Comparison of ENCODE assay signal across 31 cellular contexts in genomic region chr15:26449296-26449695, GRCh38.
DNase-seq lines count a peak whose midpoint lies in the region; ATAC-seq and TF ChIP-seq lines count a peak whose summit lies in the region.
"Had no signal": no experiment of that assay in that cellular context is flagged by ENCODE, and none has a peak within 500 bp of the region (broad histone marks: within the 10 kb centered on the region; RNA-seq: fewer than 3 reads in every experiment).

No MANE protein-coding gene starts in this region.

- WGBS in stomach, 5 donors = 49 to 61% (median 60%) methylated on average over 7 of the region's 7 CpGs

- H3K4me3 Mint-ChIP-seq in WTC11 (no peak overlapping the region), progenitor cell of endocrine pancreas (ENCODE audit: low read depth) (no peak overlapping the region), chondrocyte (ENCODE audit: unreplicated experiment) (no peak overlapping the region)
- H3K4me3 Mint-ChIP-seq: activated B cell treated with CpG ODN at 0.5 μM for 24 hours; activated naive CD4-positive, alpha-beta T cell treated with anti-CD3 and anti-CD28 coated beads for 36 hours; activated T-helper 1 cell treated with anti-CD3 and anti-CD28 coated beads, Interleukin-12 subunit alpha, Interleukin-12 subunit beta, Interleukin-2, Interleukin-4 antibody, amounts not matched to agents 30 ng/mL and 10 ng/mL and 1 ng/mL, durations not matched to agents 14 hours and 24 hours and 36 hours; effector memory CD8-positive, alpha-beta T cell; nephron had no signal

- CTCF ChIA-PET in WTC11 (lab: Charles Lee) (interaction anchor here (1.0 to 1.4 kb wide), 2 partner anchors 96 to 189 kb away, joined by 4 read pairs; no protein-coding TSS in a partner anchor), OCI-LY7 (lab: Charles Lee; ENCODE audit: unreplicated experiment) (no interaction called here)

- no TSS peak for BruUV-seq in OCI-LY7 (replicated peaks; lab: Mats Ljungman, UMichigan)

- H3K27ac Mint-ChIP-seq in WTC11 (peak overlapping the region; percentile 73; the same call in 1 of the 2 replicates), progenitor cell of endocrine pancreas (peak overlapping the region; percentile 67), chondrocyte (ENCODE audit: unreplicated experiment) (no peak overlapping the region)
- H3K27ac Mint-ChIP-seq: activated B cell treated with CpG ODN at 0.5 μM for 24 hours; activated naive CD4-positive, alpha-beta T cell treated with anti-CD3 and anti-CD28 coated beads for 36 hours; activated T-helper 1 cell treated with anti-CD3 and anti-CD28 coated beads, Interleukin-12 subunit alpha, Interleukin-12 subunit beta, Interleukin-2, Interleukin-4 antibody, amounts not matched to agents 30 ng/mL and 10 ng/mL and 1 ng/mL, durations not matched to agents 14 hours and 24 hours and 36 hours; effector memory CD8-positive, alpha-beta T cell; nephron had no signal

- H3K36me3 ChIP-seq in H7 (replicated peaks; ENCODE audit: control insufficient read depth, insufficient read depth, low read length) (no peaks in the 10 kb centered on the region), stomach (no peaks in the 10 kb centered on the region), OCI-LY7 (ENCODE audit: insufficient read depth, low read length) (no peaks in the 10 kb centered on the region)
- H3K36me3 ChIP-seq: esophagus muscularis mucosa, ovary, SJCRH30, upper lobe of left lung had no signal

- H3K27me3 ChIP-seq in H7 (ENCODE audit: control insufficient read depth, insufficient read depth, low read length) = no peaks in the 10 kb centered on the region
- H3K27me3 ChIP-seq in stomach = no peaks in the 10 kb centered on the region
- H3K27me3 ChIP-seq: esophagus muscularis mucosa, ovary, SJCRH30, upper lobe of left lung had no signal

- no peak for TF ChIP-seq POLR2A in stomach (IDR thresholded peaks at IDR 0.05)

- no peaks in the 10 kb centered on the region for H3K4me1 ChIP-seq in stomach
- no peaks in the 10 kb centered on the region for H3K4me1 ChIP-seq in OCI-LY7 (ENCODE audit: insufficient read depth, low read length, poor library complexity, severe bottlenecking)
- H3K4me1 ChIP-seq: esophagus muscularis mucosa, SJCRH30, upper lobe of left lung had no signal

- H3K9me3 Mint-ChIP-seq in WTC11 = peaks cover 9% of the 10 kb centered on the region
- no peaks in the 10 kb centered on the region for H3K9me3 Mint-ChIP-seq in progenitor cell of endocrine pancreas (ENCODE audit: low read depth)
- peaks cover 22% of the 10 kb centered on the region for H3K9me3 Mint-ChIP-seq in chondrocyte (ENCODE audit: low read depth)

- TF ChIP-seq CTCF in WTC11 (IDR thresholded peaks at IDR 0.05) (no peak), progenitor cell of endocrine pancreas (IDR thresholded peaks at IDR 0.05; ENCODE audit: unreplicated experiment) (no peak), stomach (IDR thresholded peaks at IDR 0.05) (no peak), chondrocyte (IDR thresholded peaks at IDR 0.05) (no peak), OCI-LY7 (conservative IDR thresholded peaks at IDR 0.05; ENCODE audit: low read length) (no peak)

- POLR2A ChIA-PET in WTC11 (lab: Charles Lee) = no interaction called here
- POLR2A ChIA-PET in OCI-LY7 (lab: Charles Lee) = interaction anchor here (2.2 kb wide), 1 partner anchor 10 kb away, joined by 6 read pairs; no protein-coding TSS in a partner anchor

- peak; percentile 93 for ATAC-seq in WTC11
- ATAC-seq: effector memory CD8-positive, alpha-beta T cell; mucosa of descending colon had no signal

- no peak overlapping the region for H3K27ac ChIP-seq in stomach
- no peak overlapping the region for H3K27ac ChIP-seq in OCI-LY7 (ENCODE audit: low read depth, low read length, poor library complexity, severe bottlenecking)
- H3K27ac ChIP-seq: coronary artery, esophagus muscularis mucosa, HL-60, ovary, SJCRH30, upper lobe of left lung had no signal

- H3K36me3 Mint-ChIP-seq in WTC11 (no peaks in the 10 kb centered on the region), progenitor cell of endocrine pancreas (ENCODE audit: insufficient read depth) (no peaks in the 10 kb centered on the region), chondrocyte (ENCODE audit: low read depth) (no peaks in the 10 kb centered on the region)

- peak; percentile 22 for DNase-seq in H7
- DNase-seq in WTC11 (ENCODE audit: low spot score) = no peak
- DNase-seq in iPS DF 4.7 (ENCODE audit: extremely low read depth, low spot score) = peak; percentile 30
- no peak for DNase-seq in progenitor cell of endocrine pancreas (ENCODE audit: low spot score, unreplicated experiment)
- no peak for DNase-seq in stomach
- DNase-seq in G401 (ENCODE audit: low spot score) = no peak
- no peak for DNase-seq in chondrocyte (ENCODE audit: low spot score)
- DNase-seq in OCI-LY7 (ENCODE audit: low spot score) = no peak
- DNase-seq: ACHN; activated B cell treated with CpG ODN at 0.5 μM for 24 hours; activated naive CD4-positive, alpha-beta T cell treated with anti-CD3 and anti-CD28 coated beads for 36 hours; amniotic stem cell; effector memory CD8-positive, alpha-beta T cell; GF-D8; IMR-90; mucosa of descending colon; NCI-H1048; NCI-H187; NCI-H2171 treated with DMSO at 0.1 percent for 48 hours; NCI-H526 treated with DMSO at 0.1 percent for 48 hours; ovary; retina; stimulated activated CD4-positive, alpha-beta T cell treated with anti-CD3 and anti-CD28 coated beads, Interleukin-2, amount 100 ng/mL, for 48 hours; T1000; upper lobe of left lung had no signal

- no peaks in the 10 kb centered on the region for H3K79me2 ChIP-seq in OCI-LY7 (ENCODE audit: insufficient read depth, low read depth, low read length)

- TF ChIP-seq EP300 in stomach (IDR thresholded peaks at IDR 0.05) = no peak

- no peak overlapping the region for H3K4me3 ChIP-seq in H7 (ENCODE audit: insufficient read depth, low read depth, low read length)
- no peak overlapping the region for H3K4me3 ChIP-seq in stomach
- H3K4me3 ChIP-seq in OCI-LY7 (ENCODE audit: low read depth, low read length, poor library complexity, severe bottlenecking) = no peak overlapping the region
- H3K4me3 ChIP-seq: coronary artery, esophagus muscularis mucosa, mucosa of descending colon, ovary, SJCRH30, upper lobe of left lung had no signal

- peaks cover 12% of the 10 kb centered on the region for H3K4me1 Mint-ChIP-seq in WTC11
- H3K4me1 Mint-ChIP-seq in progenitor cell of endocrine pancreas (ENCODE audit: low read depth) = peaks cover 9% of the 10 kb centered on the region
- no peaks in the 10 kb centered on the region for H3K4me1 Mint-ChIP-seq in chondrocyte (ENCODE audit: low read depth)
- H3K4me1 Mint-ChIP-seq: activated B cell treated with CpG ODN at 0.5 μM for 24 hours, nephron had no signal

- H3K9me3 ChIP-seq in stomach (peaks cover 0 to 11% (median 5%) of the 10 kb centered on the region in 4 donors), OCI-LY7 (ENCODE audit: low read length) (no peaks in the 10 kb centered on the region)
- H3K9me3 ChIP-seq: esophagus muscularis mucosa, ovary, SJCRH30 had no signal

- in situ Hi-C loops in G401 (cut with HindIII; ENCODE audit: low sequenced_read_pairs) = no loop called here

- no peak overlapping the region for H2AFZ ChIP-seq in OCI-LY7 (ENCODE audit: low read length)

- H3K27me3 Mint-ChIP-seq in WTC11 (ENCODE audit: low read depth) (no peaks in the 10 kb centered on the region; the same call in 1 of the 2 replicates), progenitor cell of endocrine pancreas (no peaks in the 10 kb centered on the region), chondrocyte (ENCODE audit: low read depth) (no peaks in the 10 kb centered on the region)
- H3K27me3 Mint-ChIP-seq: activated B cell treated with CpG ODN at 0.5 μM for 24 hours; effector memory CD8-positive, alpha-beta T cell had no signal

- no peaks in the 10 kb centered on the region for H4K20me1 ChIP-seq in OCI-LY7 (ENCODE audit: insufficient read depth, low read length)

- H3K4me2 ChIP-seq in OCI-LY7 (ENCODE audit: low read length) = no peak overlapping the region

- intact Hi-C loops in stomach (cut with DNase I; ENCODE audit: low total_unique reads) = no loop called here
- intact Hi-C loops in OCI-LY7 (cut with micrococcal nuclease; ENCODE audit: unreplicated experiment) = no loop called here

- no peaks in the 10 kb centered on the region for H3K9me2 ChIP-seq in OCI-LY7 (ENCODE audit: insufficient read depth, low read length)

TF ChIP-seq in WTC11, 78 proteins besides CTCF, POLR2A, EP300 and RAD21 (continues in another document):
- TF ChIP-seq MLX (CRISPR knock-in tag; IDR thresholded peaks at IDR 0.05) = no peak
- TF ChIP-seq FOXJ3 (CRISPR knock-in tag; IDR thresholded peaks at IDR 0.05; ENCODE audit: borderline replicate concordance) = no peak
- TF ChIP-seq HMGXB4 (CRISPR knock-in tag; IDR thresholded peaks at IDR 0.05) = no peak

Comparison
In these comparisons a context has a peak if more than half of its experiments do, and no peak if none do; other contexts are left out.
1. DNase-seq: peak in H7 (single experiment) and iPS DF 4.7 (single experiment); none in WTC11 (single experiment), progenitor cell of endocrine pancreas (single experiment), stomach (single experiment), G401 (single experiment), chondrocyte (single experiment) and OCI-LY7 (single experiment).